Comparison of ENCODE assay signal across 1 cellular context in genomic region chr20:32472581-32473207, GRCh38.
TF ChIP-seq lines count a peak whose summit lies in the region.

No MANE protein-coding gene starts in this region.

TF ChIP-seq in IMR-90, 13 proteins besides CTCF, POLR2A, EP300 and RAD21 (continued from another document):
- TF ChIP-seq SMC3 (IDR thresholded peaks at IDR 0.05; ENCODE audit: low read depth, low read length): no peak
- TF ChIP-seq USF2 (IDR thresholded peaks at IDR 0.05; ENCODE audit: low read depth, low read length): no peak
- TF ChIP-seq CHD1 (IDR thresholded peaks at IDR 0.05; ENCODE audit: low read depth, low read length): no peak
- TF ChIP-seq RFX5 (IDR thresholded peaks at IDR 0.05; ENCODE audit: low read depth, low read length): no peak
- TF ChIP-seq FOS (IDR thresholded peaks at IDR 0.05; ENCODE audit: low read depth, low read length): no peak
- no peak for TF ChIP-seq MAZ (IDR thresholded peaks at IDR 0.05; ENCODE audit: borderline replicate concordance, low read depth, low read length)
